In the genomic region with DNA sequence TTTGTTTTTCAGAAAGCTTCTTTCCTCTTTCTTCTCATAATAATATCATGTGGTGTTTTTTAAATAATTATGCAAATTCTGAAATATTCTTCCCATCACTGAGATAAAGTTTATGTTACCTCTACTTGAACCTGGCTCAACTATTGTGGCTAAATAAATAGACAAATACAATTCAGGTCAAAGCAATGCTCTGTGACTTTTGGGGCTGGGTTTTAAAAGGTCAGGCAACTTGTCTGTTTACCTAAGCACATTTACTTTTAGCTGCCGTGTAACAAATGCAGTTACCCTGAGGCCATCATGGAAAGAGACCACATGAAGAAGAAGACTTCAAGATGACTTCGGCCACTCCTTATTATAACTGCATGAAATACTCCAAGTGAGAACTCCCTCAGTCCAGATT, we compare ENCODE assay signal across 39 cellular contexts. TPM values are rescaled to one million over a fixed set of nuclear protein-coding genes. Genes with fewer than 3 reads are reported as not detected.
"Had no signal": no experiment of that assay in that cellular context is flagged by ENCODE, and none has a peak within 500 bp of the region (broad histone marks: within the 10 kb centered on the region; RNA-seq: fewer than 3 reads in every experiment).

No MANE protein-coding gene starts in this region.

- H3K9me3 ChIP-seq: MG63 had no signal

- H3K36me3 ChIP-seq: MG63 had no signal

- H3K27me3 ChIP-seq: MG63 had no signal

- DNase-seq: Karpas-422, Kasumi-1, MG63, MM.1S, MV-4-11, NCI-H1048, NCI-H1092, NCI-H1092 treated with DMSO at 0.1 percent for 48 hours, NCI-H1105, NCI-H1105 treated with DMSO at 0.1 percent for 48 hours, NCI-H1417, NCI-H1417 treated with DMSO at 0.1 percent for 48 hours, NCI-H1436, NCI-H1436 treated with DMSO at 0.1 percent for 48 hours, NCI-H146, NCI-H1694, NCI-H1694 treated with DMSO at 0.1 percent for 48 hours, NCI-H187, NCI-H187 treated with DMSO at 0.1 percent for 48 hours, NCI-H1930, NCI-H2029, NCI-H2029 treated with DMSO at 0.1 percent for 48 hours, NCI-H2081, NCI-H2081 treated with DMSO at 0.1 percent for 48 hours, NCI-H2107, NCI-H2171, NCI-H2171 treated with DMSO at 0.1 percent for 48 hours, NCI-H2227 treated with DMSO at 0.1 percent for 48 hours, NCI-H226, NCI-H345, NCI-H446, NCI-H446 treated with DMSO at 0.1 percent for 48 hours, NCI-H510A, NCI-H510A treated with DMSO at 0.1 percent for 48 hours, NCI-H524 had no signal

- H3K4me3 ChIP-seq: MG63 had no signal

RNA-seq across cellular contexts. Expression of gene MEI4, which starts 33.7 kb away (rescaled TPM):
- total RNA-seq: LHCN-M2, M059J, MCF 10A, NCI-H460 had no signal
